ENCODE assay signal across 2 cellular contexts in the genomic region with DNA sequence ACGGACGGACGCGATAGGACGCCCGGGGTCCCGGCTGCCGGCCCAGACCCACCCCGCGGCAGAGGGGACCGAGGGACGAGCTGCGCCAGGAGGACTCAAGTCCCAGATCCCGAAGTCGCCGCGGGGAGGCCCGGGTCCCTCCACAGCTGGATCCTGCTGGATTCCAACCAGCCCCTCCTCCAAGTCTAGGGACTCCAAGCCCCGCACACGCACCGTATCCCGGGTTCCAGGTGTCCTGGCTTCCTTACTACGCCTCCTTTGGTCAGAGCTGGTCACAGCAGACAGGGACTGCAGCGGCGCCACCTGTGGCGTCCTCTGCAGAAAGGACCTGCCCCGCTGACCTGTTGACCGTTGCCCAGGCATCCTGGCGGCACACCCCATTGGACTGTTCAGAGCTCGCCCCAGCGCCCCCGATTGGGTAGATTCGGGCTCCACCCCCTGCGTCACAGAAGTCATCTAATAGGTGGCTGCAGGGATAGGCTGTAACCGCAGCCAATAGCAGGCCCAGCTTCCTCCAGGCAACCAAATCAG.
TF ChIP-seq lines count a peak whose summit lies in the region.

No MANE protein-coding gene starts in this region.

TF ChIP-seq in SK-N-SH, 30 proteins besides CTCF, POLR2A, EP300 and RAD21:
- TF ChIP-seq JUND (IDR thresholded peaks at IDR 0.05), result no peak
- TF ChIP-seq REST (IDR thresholded peaks at IDR 0.05; ENCODE audit: low read depth, low read length), result no peak
- no peak for TF ChIP-seq USF2 (IDR thresholded peaks at IDR 0.05; ENCODE audit: borderline replicate concordance, low read depth, low read length)
- TF ChIP-seq YY1 (IDR thresholded peaks at IDR 0.05; ENCODE audit: low read depth), result no peak
- TF ChIP-seq RFX5 (IDR thresholded peaks at IDR 0.05; ENCODE audit: low read length), result no peak
- no peak for TF ChIP-seq ZBTB33 (IDR thresholded peaks at IDR 0.05; ENCODE audit: borderline replicate concordance, low read depth)
- no peak for TF ChIP-seq ELF1 (IDR thresholded peaks at IDR 0.05)
- no peak for TF ChIP-seq IRF3 (IDR thresholded peaks at IDR 0.05; ENCODE audit: low read depth, low read length)
- no peak for TF ChIP-seq RCOR1 (IDR thresholded peaks at IDR 0.05; ENCODE audit: low read length)
- no peak for TF ChIP-seq USF1 (IDR thresholded peaks at IDR 0.05; ENCODE audit: borderline replicate concordance, low read depth)
- TF ChIP-seq TCF12 (IDR thresholded peaks at IDR 0.05), result no peak
- TF ChIP-seq EZH2phosphoT487 (IDR thresholded peaks at IDR 0.05; ENCODE audit: borderline replicate concordance, low read depth), result no peak
- TF ChIP-seq POLR2AphosphoS5 (IDR thresholded peaks at IDR 0.05; ENCODE audit: low read depth, low read length), result no peak
- TF ChIP-seq NFIC (IDR thresholded peaks at IDR 0.05; ENCODE audit: borderline replicate concordance), result no peak
- no peak for TF ChIP-seq TAF1 (IDR thresholded peaks at IDR 0.05; ENCODE audit: borderline replicate concordance, low read depth, low read length)
- no peak for TF ChIP-seq NRF1 (IDR thresholded peaks at IDR 0.05; ENCODE audit: low read depth, low read length)
TF ChIP-seq in SK-N-SH: peak in this region for 0.

TF ChIP-seq in SK-N-SH treated with all-trans-retinoic acid at 6 μM for 48 hours, 23 proteins besides CTCF, POLR2A, EP300 and RAD21:
- TF ChIP-seq TOX (CRISPR knock-in tag; IDR thresholded peaks at IDR 0.05; ENCODE audit: borderline replicate concordance) (no peak), GLIS3 (CRISPR knock-in tag; IDR thresholded peaks at IDR 0.05) (no peak), ZFP30 (CRISPR knock-in tag; IDR thresholded peaks at IDR 0.05) (no peak)
- TF ChIP-seq, protein P1, sequence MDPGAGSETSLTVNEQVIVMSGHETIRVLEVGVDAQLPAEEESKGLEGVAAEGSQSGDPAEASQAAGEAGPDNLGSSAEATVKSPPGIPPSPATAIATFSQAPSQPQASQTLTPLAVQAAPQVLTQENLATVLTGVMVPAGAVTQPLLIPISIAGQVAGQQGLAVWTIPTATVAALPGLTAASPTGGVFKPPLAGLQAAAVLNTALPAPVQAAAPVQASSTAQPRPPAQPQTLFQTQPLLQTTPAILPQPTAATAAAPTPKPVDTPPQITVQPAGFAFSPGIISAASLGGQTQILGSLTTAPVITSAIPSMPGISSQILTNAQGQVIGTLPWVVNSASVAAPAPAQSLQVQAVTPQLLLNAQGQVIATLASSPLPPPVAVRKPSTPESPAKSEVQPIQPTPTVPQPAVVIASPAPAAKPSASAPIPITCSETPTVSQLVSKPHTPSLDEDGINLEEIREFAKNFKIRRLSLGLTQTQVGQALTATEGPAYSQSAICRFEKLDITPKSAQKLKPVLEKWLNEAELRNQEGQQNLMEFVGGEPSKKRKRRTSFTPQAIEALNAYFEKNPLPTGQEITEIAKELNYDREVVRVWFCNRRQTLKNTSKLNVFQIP (CRISPR knock-in tag; IDR thresholded peaks at IDR 0.05; ENCODE audit: borderline replicate concordance, low read depth), result no peak
